Comparison of ENCODE assay signal across 30 cellular contexts in the genomic region with DNA sequence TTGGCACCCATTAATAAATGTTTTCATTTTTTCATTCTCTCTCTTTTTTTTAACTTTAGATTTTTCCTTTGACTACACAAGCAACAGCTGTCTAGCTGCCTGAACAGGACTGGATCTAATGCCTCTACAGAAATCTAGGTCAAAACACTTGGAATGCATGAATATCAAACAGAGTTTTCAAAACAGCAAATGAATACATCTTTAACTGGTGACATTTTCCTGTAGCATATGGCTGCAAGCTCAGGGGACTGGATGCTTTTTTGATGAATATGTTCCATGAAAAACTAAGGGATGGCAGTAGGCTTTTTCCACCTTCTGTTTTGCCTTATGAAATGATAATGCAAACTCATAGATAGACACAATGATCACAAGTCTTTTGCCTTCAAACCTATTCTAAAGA.
"Had no signal": no experiment of that assay in that cellular context is flagged by ENCODE, and none has a peak within 500 bp of the region (broad histone marks: within the 10 kb centered on the region; RNA-seq: fewer than 3 reads in every experiment).

No MANE protein-coding gene starts in this region.

- H3K36me3 ChIP-seq: adrenal gland, esophagus muscularis mucosa, gastrocnemius medialis had no signal

- H3K4me3 ChIP-seq: adrenal gland, body of pancreas, coronary artery, dorsolateral prefrontal cortex, esophagus muscularis mucosa, gastrocnemius medialis had no signal

- H3K4me1 ChIP-seq: adrenal gland, body of pancreas, esophagus muscularis mucosa, foreskin keratinocyte, gastrocnemius medialis had no signal

- DNase-seq: activated CD4-positive, alpha-beta memory T cell treated with anti-CD3 and anti-CD28 coated beads for 36 hours; activated CD4-positive, alpha-beta T cell treated with anti-CD3 and anti-CD28 coated beads for 36 hours; activated CD4-positive, alpha-beta T cell treated with anti-CD3 and anti-CD28 coated beads, Interleukin-2, amount 10 ng/mL, durations not matched to agents 24 days and 14 days; activated CD4-positive, CD25-positive, alpha-beta regulatory T cell; activated CD4-positive, CD25-positive, alpha-beta regulatory T cell treated with anti-CD3 and anti-CD28 coated beads, Interleukin-2, amount 50 U/mL, for 72 hours; activated CD8-positive, alpha-beta memory T cell treated with anti-CD3 and anti-CD28 coated beads, Interleukin-2, amount 10 ng/mL, durations not matched to agents 7 days and 5 days; activated CD8-positive, alpha-beta memory T cell treated with anti-CD3 and anti-CD28 coated beads, Interleukin-2, amount 50 U/mL, for 4 hours; activated CD8-positive, alpha-beta T cell treated with anti-CD3 and anti-CD28 coated beads, Interleukin-2, amount 10 ng/mL, durations not matched to agents 7 days and 5 days; activated effector memory CD4-positive, alpha-beta T cell treated with anti-CD3 and anti-CD28 coated beads, Interleukin-2, amount 50 U/mL, for 16 hours; activated naive CD4-positive, alpha-beta T cell treated with anti-CD3 and anti-CD28 coated beads for 36 hours; activated naive CD8-positive, alpha-beta T cell treated with anti-CD3 and anti-CD28 coated beads for 36 hours; activated naive CD8-positive, alpha-beta T cell treated with anti-CD3 and anti-CD28 coated beads, Interleukin-2, amount 50 U/mL, for 24 hours; activated T-cell treated with anti-CD3 and anti-CD28 coated beads, Interleukin-2, amount 50 U/mL, for 1 hour; activated T-cell treated with anti-CD3 and anti-CD28 coated beads, Interleukin-2, amount 50 U/mL, for 48 hours; adrenal gland; amygdala; aorta; body of pancreas; caudate nucleus; cerebellar nuclear complex; dorsolateral prefrontal cortex; effector memory CD4-positive, alpha-beta T cell; endodermal cell; erythroblast; foreskin keratinocyte; gastrocnemius medialis; glutamatergic neuron; T-helper 2 cell had no signal

- H3K9me3 ChIP-seq: adrenal gland, body of pancreas, gastrocnemius medialis had no signal

- H3K27me3 ChIP-seq: adrenal gland, body of pancreas, esophagus muscularis mucosa, foreskin keratinocyte, gastrocnemius medialis had no signal

- H3K27ac ChIP-seq: adrenal gland, body of pancreas, coronary artery, esophagus muscularis mucosa, foreskin keratinocyte, gastrocnemius medialis had no signal
